ENCODE assay signal across 12 cellular contexts in the genomic region with DNA sequence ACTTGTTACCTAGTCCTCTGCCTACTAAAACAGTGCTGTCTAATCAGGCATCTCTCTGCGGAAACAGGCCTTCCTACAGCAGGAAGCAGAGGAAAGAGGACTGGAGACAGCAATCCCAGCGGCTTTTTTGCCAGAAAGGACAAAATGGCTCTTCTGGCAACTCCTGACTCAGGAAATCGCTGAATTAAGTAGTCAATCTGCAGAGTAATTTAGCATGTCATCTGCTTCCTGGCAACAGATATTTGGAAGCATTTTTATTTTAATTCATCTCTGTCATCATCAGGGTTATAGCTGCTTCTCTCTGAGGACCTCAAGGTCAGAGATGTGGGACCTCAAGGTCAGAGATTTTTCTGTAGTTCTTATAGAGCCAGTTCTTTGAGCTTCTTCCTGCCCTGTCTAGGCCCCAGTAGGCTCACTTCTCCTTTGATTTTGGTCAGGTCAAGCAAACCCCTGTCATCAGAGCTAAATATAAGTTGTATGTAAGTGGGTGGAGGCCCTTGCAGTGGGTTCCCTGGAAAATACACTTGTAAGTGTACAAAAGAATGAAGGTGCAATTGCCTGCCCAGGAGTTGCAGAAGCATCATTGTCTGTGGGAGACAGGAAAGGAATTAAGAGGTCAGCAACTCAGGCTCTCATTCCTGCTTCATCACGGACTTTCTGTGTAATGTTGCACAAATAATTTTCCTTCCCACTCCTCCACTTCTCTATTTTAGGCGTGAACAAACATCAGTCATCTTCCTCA.
DNase-seq lines count a peak whose midpoint lies in the region; ATAC-seq and TF ChIP-seq lines count a peak whose summit lies in the region.
"Had no signal": no experiment of that assay in that cellular context is flagged by ENCODE, and none has a peak within 500 bp of the region (broad histone marks: within the 10 kb centered on the region; RNA-seq: fewer than 3 reads in every experiment).

No MANE protein-coding gene starts in this region.

- no peak for TF ChIP-seq CTCF in GM23338 (conservative IDR thresholded peaks at IDR 0.05; ENCODE audit: low read depth in 2 of 2)
- no peak for TF ChIP-seq CTCF in brain (conservative IDR thresholded peaks at IDR 0.05)
- TF ChIP-seq CTCF in spleen (IDR thresholded peaks at IDR 0.05 in 8 of 11, conservative IDR thresholded peaks at IDR 0.05 in 3 of 11), result no peak

- no peak overlapping the region for H3K4me3 Mint-ChIP-seq in GM23338
- H3K4me3 Mint-ChIP-seq in brain, result no peak overlapping the region
- H3K4me3 Mint-ChIP-seq: T-helper 17 cell had no signal

- no peaks in the 10 kb centered on the region for H3K9me2 ChIP-seq in GM23338 (ENCODE audit: insufficient read depth)

- H4K20me1 ChIP-seq in GM23338 (replicated peaks; ENCODE audit: insufficient read depth), result no peaks in the 10 kb centered on the region

- TF ChIP-seq POLR2A in spleen (IDR thresholded peaks at IDR 0.05), result no peak

- H3K4me1 ChIP-seq in GM23338 (ENCODE audit: insufficient read depth) (no peaks in the 10 kb centered on the region), spleen (peaks cover 19 to 61% (median 36%) of the 10 kb centered on the region in 6 donors), SJCRH30 (no peaks in the 10 kb centered on the region)

- WGBS in spleen, 5 donors, result 15 to 26% (median 19%) methylated on average over 5 of the region's 5 CpGs

- no peaks in the 10 kb centered on the region for H3K9me3 ChIP-seq in spleen
- H3K9me3 ChIP-seq in SJCRH30 (replicated peaks), result no peaks in the 10 kb centered on the region

- H3K27ac Mint-ChIP-seq in GM23338 (no peak overlapping the region; the same call in 1 of the 2 replicates), brain (peak overlapping the region; percentile 3 to 87 (median 75))
- H3K27ac Mint-ChIP-seq: T-helper 17 cell had no signal

- H3K36me3 ChIP-seq in GM23338 (ENCODE audit: insufficient read depth) (no peaks in the 10 kb centered on the region), spleen (no peaks in the 10 kb centered on the region), SJCRH30 (no peaks in the 10 kb centered on the region)

- no peak overlapping the region for H3K4me3 ChIP-seq in GM23338
- no peak overlapping the region for H3K4me3 ChIP-seq in spleen
- no peak overlapping the region for H3K4me3 ChIP-seq in SJCRH30

- H3F3A ChIP-seq in GM23338 (replicated peaks; ENCODE audit: low read depth), result no peaks in the 10 kb centered on the region

- H3K27me3 Mint-ChIP-seq in GM23338 (ENCODE audit: insufficient read depth, low read depth, poor library complexity) (peaks cover 4% of the 10 kb centered on the region), brain (no peaks in the 10 kb centered on the region)

- no peaks in the 10 kb centered on the region for H3K79me2 ChIP-seq in GM23338 (replicated peaks; ENCODE audit: insufficient read depth)

- no peaks in the 10 kb centered on the region for H3K9me3 Mint-ChIP-seq in GM23338
- no peaks in the 10 kb centered on the region for H3K9me3 Mint-ChIP-seq in brain

- H3K27me3 ChIP-seq in GM23338 (ENCODE audit: insufficient read depth), result no peaks in the 10 kb centered on the region
- no peaks in the 10 kb centered on the region for H3K27me3 ChIP-seq in layer of hippocampus (ENCODE audit: control insufficient read depth, insufficient read depth, low read length)
- H3K27me3 ChIP-seq in spleen (replicated peaks in 1 of 7), result no peaks in the 10 kb centered on the region
- H3K27me3 ChIP-seq in SJCRH30, result no peaks in the 10 kb centered on the region

- no peak overlapping the region for H3K4me2 ChIP-seq in GM23338

- no peaks in the 10 kb centered on the region for H3K36me3 Mint-ChIP-seq in GM23338 (ENCODE audit: low read depth)
- no peaks in the 10 kb centered on the region for H3K36me3 Mint-ChIP-seq in brain

- H3K4me1 Mint-ChIP-seq in GM23338 (no peaks in the 10 kb centered on the region), brain (peaks cover 52% of the 10 kb centered on the region)

- DNase-seq in GM23338 (ENCODE audit: low spot score), result no peak
- DNase-seq in spleen, result no peak
- DNase-seq in DMS 273 treated with DMSO at 0.1 percent for 48 hours (lab: John Stamatoyannopoulos, UW), result no peak
- no peak for DNase-seq in SJCRH30
- DNase-seq: activated T-cell treated with anti-CD3 and anti-CD28 coated beads for 4 hours, NCI-H526 treated with DMSO at 0.1 percent for 48 hours, posterior cingulate gyrus, T-helper 17 cell had no signal

- H3K27ac ChIP-seq in GM23338 (ENCODE audit: low read depth), result no peak overlapping the region
- peak overlapping the region; percentile 12 for H3K27ac ChIP-seq in layer of hippocampus (ENCODE audit: low read depth, low read length)
- H3K27ac ChIP-seq in spleen, result peak overlapping the region in 7 of 8 donors; percentile 45 to 76 (median 59)
- no peak overlapping the region for H3K27ac ChIP-seq in SJCRH30

- ATAC-seq in GM23338, result no peak
- no peak for ATAC-seq in GM21717 (IDR thresholded peaks at IDR 0.05; ENCODE audit: unreplicated experiment)
- no peak for ATAC-seq in HG03139 (IDR thresholded peaks at IDR 0.05; ENCODE audit: unreplicated experiment)
- ATAC-seq: T-helper 17 cell had no signal

- H2AFZ ChIP-seq in GM23338, result peak overlapping the region; percentile 57; the same call in 1 of the 2 replicates

- intact Hi-C loops in spleen (cut with DNase I; ENCODE audit: low total_unique reads), result no loop called here

TF ChIP-seq in GM23338, 12 proteins besides CTCF, POLR2A, EP300 and RAD21 (continues in another document):
- TF ChIP-seq NANOG (IDR thresholded peaks at IDR 0.05; ENCODE audit: borderline replicate concordance) (no peak), EZH2 (IDR thresholded peaks at IDR 0.05; ENCODE audit: low read depth, unreplicated experiment) (no peak), CREB1 (CRISPR knock-in tag; IDR thresholded peaks at IDR 0.05; ENCODE audit: low read depth) (no peak), EZH2phosphoT487 (IDR thresholded peaks at IDR 0.05; ENCODE audit: unreplicated experiment) (no peak), ZNF114 (CRISPR knock-in tag; IDR thresholded peaks at IDR 0.05) (no peak), STAT1 (IDR thresholded peaks at IDR 0.05; ENCODE audit: unreplicated experiment) (no peak), ZNF331 (CRISPR knock-in tag; IDR thresholded peaks at IDR 0.05; ENCODE audit: low read depth) (no peak)
- TF ChIP-seq, protein P1, sequence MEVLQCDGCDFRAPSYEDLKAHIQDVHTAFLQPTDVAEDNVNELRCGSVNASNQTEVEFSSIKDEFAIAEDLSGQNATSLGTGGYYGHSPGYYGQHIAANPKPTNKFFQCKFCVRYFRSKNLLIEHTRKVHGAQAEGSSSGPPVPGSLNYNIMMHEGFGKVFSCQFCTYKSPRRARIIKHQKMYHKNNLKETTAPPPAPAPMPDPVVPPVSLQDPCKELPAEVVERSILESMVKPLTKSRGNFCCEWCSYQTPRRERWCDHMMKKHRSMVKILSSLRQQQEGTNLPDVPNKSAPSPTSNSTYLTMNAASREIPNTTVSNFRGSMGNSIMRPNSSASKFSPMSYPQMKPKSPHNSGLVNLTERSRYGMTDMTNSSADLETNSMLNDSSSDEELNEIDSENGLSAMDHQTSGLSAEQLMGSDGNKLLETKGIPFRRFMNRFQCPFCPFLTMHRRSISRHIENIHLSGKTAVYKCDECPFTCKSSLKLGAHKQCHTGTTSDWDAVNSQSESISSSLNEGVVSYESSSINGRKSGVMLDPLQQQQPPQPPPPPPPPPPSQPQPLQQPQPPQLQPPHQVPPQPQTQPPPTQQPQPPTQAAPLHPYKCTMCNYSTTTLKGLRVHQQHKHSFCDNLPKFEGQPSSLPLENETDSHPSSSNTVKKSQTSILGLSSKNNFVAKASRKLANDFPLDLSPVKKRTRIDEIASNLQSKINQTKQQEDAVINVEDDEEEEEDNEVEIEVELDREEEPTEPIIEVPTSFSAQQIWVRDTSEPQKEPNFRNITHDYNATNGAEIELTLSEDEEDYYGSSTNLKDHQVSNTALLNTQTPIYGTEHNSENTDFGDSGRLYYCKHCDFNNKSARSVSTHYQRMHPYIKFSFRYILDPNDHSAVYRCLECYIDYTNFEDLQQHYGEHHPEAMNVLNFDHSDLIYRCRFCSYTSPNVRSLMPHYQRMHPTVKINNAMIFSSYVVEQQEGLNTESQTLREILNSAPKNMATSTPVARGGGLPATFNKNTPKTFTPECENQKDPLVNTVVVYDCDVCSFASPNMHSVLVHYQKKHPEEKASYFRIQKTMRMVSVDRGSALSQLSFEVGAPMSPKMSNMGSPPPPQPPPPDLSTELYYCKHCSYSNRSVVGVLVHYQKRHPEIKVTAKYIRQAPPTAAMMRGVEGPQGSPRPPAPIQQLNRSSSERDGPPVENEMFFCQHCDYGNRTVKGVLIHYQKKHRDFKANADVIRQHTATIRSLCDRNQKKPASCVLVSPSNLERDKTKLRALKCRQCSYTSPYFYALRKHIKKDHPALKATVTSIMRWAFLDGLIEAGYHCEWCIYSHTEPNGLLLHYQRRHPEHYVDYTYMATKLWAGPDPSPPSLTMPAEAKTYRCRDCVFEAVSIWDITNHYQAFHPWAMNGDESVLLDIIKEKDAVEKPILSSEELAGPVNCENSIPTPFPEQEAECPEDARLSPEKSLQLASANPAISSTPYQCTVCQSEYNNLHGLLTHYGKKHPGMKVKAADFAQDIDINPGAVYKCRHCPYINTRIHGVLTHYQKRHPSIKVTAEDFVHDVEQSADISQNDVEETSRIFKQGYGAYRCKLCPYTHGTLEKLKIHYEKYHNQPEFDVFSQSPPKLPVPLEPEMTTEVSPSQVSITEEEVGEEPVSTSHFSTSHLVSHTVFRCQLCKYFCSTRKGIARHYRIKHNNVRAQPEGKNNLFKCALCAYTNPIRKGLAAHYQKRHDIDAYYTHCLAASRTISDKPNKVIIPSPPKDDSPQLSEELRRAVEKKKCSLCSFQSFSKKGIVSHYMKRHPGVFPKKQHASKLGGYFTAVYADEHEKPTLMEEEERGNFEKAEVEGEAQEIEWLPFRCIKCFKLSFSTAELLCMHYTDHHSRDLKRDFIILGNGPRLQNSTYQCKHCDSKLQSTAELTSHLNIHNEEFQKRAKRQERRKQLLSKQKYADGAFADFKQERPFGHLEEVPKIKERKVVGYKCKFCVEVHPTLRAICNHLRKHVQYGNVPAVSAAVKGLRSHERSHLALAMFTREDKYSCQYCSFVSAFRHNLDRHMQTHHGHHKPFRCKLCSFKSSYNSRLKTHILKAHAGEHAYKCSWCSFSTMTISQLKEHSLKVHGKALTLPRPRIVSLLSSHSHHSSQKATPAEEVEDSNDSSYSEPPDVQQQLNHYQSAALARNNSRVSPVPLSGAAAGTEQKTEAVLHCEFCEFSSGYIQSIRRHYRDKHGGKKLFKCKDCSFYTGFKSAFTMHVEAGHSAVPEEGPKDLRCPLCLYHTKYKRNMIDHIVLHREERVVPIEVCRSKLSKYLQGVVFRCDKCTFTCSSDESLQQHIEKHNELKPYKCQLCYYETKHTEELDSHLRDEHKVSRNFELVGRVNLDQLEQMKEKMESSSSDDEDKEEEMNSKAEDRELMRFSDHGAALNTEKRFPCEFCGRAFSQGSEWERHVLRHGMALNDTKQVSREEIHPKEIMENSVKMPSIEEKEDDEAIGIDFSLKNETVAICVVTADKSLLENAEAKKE (CRISPR knock-in tag; IDR thresholded peaks at IDR 0.05), result no peak

Comparison
In these comparisons a context has a peak if more than half of its experiments do, and no peak if none do; other contexts are left out.
1. H3K27ac ChIP-seq: peak in layer of hippocampus (single experiment) and spleen (7 of 8); none in GM23338 (single experiment) and SJCRH30 (single experiment).